In the genomic region with DNA sequence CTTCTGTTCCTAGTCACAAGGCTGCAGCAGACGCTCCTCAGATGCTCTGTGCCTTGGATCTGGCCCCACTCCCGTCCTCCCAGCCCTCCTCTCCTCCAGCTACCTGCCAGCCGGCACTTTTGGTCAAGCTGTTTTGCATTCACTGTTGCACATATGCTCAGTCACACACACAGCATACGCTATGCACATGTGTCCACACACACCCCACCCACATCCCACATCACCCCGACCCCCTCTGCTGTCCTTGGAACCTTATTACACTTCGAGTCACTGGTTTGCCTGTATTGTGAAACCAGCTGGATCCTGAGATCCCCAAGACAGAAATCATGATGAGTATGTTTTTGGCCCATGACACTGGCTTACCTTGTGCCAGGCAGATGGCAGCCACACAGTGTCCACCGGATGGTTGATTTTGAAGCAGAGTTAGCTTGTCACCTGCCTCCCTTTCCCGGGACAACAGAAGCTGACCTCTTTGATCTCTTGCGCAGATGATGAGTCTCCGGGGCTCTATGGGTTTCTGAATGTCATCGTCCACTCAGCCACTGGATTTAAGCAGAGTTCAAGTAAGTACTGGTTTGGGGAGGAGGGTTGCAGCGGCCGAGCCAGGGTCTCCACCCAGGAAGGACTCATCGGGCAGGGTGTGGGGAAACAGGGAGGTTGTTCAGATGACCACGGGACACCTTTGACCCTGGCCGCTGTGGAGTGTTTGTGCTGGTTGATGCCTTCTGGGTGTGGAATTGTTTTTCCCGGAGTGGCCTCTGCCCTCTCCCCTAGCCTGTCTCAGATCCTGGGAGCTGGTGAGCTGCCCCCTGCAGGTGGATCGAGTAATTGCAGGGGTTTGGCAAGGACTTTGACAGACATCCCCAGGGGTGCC, we compare ENCODE assay signal across 1 cellular context.
TF ChIP-seq lines count a peak whose summit lies in the region.

No MANE protein-coding gene starts in this region.

TF ChIP-seq in HepG2, 621 proteins besides CTCF, POLR2A, EP300 and RAD21 (continued from another document and continues in another):
- TF ChIP-seq, protein P1, sequence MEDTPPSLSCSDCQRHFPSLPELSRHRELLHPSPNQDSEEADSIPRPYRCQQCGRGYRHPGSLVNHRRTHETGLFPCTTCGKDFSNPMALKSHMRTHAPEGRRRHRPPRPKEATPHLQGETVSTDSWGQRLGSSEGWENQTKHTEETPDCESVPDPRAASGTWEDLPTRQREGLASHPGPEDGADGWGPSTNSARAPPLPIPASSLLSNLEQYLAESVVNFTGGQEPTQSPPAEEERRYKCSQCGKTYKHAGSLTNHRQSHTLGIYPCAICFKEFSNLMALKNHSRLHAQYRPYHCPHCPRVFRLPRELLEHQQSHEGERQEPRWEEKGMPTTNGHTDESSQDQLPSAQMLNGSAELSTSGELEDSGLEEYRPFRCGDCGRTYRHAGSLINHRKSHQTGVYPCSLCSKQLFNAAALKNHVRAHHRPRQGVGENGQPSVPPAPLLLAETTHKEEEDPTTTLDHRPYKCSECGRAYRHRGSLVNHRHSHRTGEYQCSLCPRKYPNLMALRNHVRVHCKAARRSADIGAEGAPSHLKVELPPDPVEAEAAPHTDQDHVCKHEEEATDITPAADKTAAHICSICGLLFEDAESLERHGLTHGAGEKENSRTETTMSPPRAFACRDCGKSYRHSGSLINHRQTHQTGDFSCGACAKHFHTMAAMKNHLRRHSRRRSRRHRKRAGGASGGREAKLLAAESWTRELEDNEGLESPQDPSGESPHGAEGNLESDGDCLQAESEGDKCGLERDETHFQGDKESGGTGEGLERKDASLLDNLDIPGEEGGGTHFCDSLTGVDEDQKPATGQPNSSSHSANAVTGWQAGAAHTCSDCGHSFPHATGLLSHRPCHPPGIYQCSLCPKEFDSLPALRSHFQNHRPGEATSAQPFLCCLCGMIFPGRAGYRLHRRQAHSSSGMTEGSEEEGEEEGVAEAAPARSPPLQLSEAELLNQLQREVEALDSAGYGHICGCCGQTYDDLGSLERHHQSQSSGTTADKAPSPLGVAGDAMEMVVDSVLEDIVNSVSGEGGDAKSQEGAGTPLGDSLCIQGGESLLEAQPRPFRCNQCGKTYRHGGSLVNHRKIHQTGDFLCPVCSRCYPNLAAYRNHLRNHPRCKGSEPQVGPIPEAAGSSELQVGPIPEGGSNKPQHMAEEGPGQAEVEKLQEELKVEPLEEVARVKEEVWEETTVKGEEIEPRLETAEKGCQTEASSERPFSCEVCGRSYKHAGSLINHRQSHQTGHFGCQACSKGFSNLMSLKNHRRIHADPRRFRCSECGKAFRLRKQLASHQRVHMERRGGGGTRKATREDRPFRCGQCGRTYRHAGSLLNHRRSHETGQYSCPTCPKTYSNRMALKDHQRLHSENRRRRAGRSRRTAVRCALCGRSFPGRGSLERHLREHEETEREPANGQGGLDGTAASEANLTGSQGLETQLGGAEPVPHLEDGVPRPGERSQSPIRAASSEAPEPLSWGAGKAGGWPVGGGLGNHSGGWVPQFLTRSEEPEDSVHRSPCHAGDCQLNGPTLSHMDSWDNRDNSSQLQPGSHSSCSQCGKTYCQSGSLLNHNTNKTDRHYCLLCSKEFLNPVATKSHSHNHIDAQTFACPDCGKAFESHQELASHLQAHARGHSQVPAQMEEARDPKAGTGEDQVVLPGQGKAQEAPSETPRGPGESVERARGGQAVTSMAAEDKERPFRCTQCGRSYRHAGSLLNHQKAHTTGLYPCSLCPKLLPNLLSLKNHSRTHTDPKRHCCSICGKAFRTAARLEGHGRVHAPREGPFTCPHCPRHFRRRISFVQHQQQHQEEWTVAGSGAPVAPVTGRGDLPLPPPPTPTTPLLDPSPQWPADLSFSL (CRISPR knock-in tag; IDR thresholded peaks at IDR 0.05): no peak
- TF ChIP-seq SKI (IDR thresholded peaks at IDR 0.05; ENCODE audit: partially characterized antibody): peak; percentile 26
- TF ChIP-seq ZNF34 (CRISPR knock-in tag; IDR thresholded peaks at IDR 0.05; ENCODE audit: borderline replicate concordance): no peak
- TF ChIP-seq ZNF713 (CRISPR knock-in tag; IDR thresholded peaks at IDR 0.05): no peak
- no peak for TF ChIP-seq JARID2 (CRISPR knock-in tag; IDR thresholded peaks at IDR 0.05; ENCODE audit: insufficient replicate concordance)
- no peak for TF ChIP-seq MTA1 (CRISPR knock-in tag; IDR thresholded peaks at IDR 0.05; ENCODE audit: borderline replicate concordance)
- no peak for TF ChIP-seq PLRG1 (conservative IDR thresholded peaks at IDR 0.05)
- TF ChIP-seq ZNF569 (CRISPR knock-in tag; IDR thresholded peaks at IDR 0.05; ENCODE audit: borderline replicate concordance): no peak
- no peak for TF ChIP-seq ZFP36L2 (CRISPR knock-in tag; IDR thresholded peaks at IDR 0.05)
- no peak for TF ChIP-seq ZNF720 (CRISPR knock-in tag; IDR thresholded peaks at IDR 0.05)
- TF ChIP-seq HMG20A (CRISPR knock-in tag; IDR thresholded peaks at IDR 0.05; ENCODE audit: borderline replicate concordance): no peak
- no peak; the same call in 1 of the 2 replicates for TF ChIP-seq TOPORS (CRISPR knock-in tag; IDR thresholded peaks at IDR 0.05)
- TF ChIP-seq, protein P2, sequence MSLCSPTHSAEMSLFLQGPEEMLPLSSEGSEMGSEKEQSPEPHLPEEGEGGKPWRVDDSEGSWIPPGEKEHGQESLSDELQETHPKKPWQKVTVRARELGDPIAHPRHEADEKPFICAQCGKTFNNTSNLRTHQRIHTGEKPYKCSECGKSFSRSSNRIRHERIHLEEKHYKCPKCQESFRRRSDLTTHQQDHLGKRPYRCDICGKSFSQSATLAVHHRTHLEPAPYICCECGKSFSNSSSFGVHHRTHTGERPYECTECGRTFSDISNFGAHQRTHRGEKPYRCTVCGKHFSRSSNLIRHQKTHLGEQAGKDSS (CRISPR knock-in tag; IDR thresholded peaks at IDR 0.05; ENCODE audit: borderline replicate concordance, low read depth): no peak
- peak; percentile 19; the same call in 1 of the 2 replicates for TF ChIP-seq ZNF143 (CRISPR knock-in tag; IDR thresholded peaks at IDR 0.05)
- TF ChIP-seq, protein P3, sequence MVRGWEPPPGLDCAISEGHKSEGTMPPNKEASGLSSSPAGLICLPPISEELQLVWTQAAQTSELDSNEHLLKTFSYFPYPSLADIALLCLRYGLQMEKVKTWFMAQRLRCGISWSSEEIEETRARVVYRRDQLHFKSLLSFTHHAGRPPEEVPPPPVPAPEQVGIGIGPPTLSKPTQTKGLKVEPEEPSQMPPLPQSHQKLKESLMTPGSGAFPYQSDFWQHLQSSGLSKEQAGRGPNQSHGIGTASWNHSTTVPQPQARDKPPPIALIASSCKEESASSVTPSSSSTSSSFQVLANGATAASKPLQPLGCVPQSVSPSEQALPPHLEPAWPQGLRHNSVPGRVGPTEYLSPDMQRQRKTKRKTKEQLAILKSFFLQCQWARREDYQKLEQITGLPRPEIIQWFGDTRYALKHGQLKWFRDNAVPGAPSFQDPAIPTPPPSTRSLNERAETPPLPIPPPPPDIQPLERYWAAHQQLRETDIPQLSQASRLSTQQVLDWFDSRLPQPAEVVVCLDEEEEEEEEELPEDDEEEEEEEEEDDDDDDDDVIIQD (CRISPR knock-in tag; IDR thresholded peaks at IDR 0.05; ENCODE audit: low read depth): no peak
- TF ChIP-seq, protein P4, sequence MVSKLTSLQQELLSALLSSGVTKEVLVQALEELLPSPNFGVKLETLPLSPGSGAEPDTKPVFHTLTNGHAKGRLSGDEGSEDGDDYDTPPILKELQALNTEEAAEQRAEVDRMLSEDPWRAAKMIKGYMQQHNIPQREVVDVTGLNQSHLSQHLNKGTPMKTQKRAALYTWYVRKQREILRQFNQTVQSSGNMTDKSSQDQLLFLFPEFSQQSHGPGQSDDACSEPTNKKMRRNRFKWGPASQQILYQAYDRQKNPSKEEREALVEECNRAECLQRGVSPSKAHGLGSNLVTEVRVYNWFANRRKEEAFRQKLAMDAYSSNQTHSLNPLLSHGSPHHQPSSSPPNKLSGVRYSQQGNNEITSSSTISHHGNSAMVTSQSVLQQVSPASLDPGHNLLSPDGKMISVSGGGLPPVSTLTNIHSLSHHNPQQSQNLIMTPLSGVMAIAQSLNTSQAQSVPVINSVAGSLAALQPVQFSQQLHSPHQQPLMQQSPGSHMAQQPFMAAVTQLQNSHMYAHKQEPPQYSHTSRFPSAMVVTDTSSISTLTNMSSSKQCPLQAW (CRISPR knock-in tag; IDR thresholded peaks at IDR 0.05): no peak; the same call in 1 of the 2 replicates
- TF ChIP-seq, protein P5, sequence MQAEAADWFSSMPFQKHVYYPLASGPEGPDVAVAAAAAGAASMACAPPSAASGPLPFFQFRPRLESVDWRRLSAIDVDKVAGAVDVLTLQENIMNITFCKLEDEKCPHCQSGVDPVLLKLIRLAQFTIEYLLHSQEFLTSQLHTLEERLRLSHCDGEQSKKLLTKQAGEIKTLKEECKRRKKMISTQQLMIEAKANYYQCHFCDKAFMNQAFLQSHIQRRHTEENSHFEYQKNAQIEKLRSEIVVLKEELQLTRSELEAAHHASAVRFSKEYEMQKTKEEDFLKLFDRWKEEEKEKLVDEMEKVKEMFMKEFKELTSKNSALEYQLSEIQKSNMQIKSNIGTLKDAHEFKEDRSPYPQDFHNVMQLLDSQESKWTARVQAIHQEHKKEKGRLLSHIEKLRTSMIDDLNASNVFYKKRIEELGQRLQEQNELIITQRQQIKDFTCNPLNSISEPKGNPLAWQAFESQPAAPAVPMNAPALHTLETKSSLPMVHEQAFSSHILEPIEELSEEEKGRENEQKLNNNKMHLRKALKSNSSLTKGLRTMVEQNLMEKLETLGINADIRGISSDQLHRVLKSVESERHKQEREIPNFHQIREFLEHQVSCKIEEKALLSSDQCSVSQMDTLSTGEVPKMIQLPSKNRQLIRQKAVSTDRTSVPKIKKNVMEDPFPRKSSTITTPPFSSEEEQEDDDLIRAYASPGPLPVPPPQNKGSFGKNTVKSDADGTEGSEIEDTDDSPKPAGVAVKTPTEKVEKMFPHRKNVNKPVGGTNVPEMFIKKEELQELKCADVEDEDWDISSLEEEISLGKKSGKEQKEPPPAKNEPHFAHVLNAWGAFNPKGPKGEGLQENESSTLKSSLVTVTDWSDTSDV (CRISPR knock-in tag; IDR thresholded peaks at IDR 0.05): no peak
- no peak for TF ChIP-seq ATM (IDR thresholded peaks at IDR 0.05; ENCODE audit: borderline replicate concordance)
- TF ChIP-seq ZNF44 (CRISPR knock-in tag; IDR thresholded peaks at IDR 0.05): no peak
- TF ChIP-seq ZNF75D (CRISPR knock-in tag; IDR thresholded peaks at IDR 0.05; ENCODE audit: borderline replicate concordance): no peak
- TF ChIP-seq ZNF605 (CRISPR knock-in tag; IDR thresholded peaks at IDR 0.05): peak; percentile 80
- 0 out of 2 replicates have a peak, but pooled peaks have one; percentile 33 for TF ChIP-seq HNRNPL (IDR thresholded peaks at IDR 0.05; ENCODE audit: low read depth, low read length)
- TF ChIP-seq ZNF496 (CRISPR knock-in tag; IDR thresholded peaks at IDR 0.05; ENCODE audit: insufficient replicate concordance): no peak
- TF ChIP-seq, protein P6, sequence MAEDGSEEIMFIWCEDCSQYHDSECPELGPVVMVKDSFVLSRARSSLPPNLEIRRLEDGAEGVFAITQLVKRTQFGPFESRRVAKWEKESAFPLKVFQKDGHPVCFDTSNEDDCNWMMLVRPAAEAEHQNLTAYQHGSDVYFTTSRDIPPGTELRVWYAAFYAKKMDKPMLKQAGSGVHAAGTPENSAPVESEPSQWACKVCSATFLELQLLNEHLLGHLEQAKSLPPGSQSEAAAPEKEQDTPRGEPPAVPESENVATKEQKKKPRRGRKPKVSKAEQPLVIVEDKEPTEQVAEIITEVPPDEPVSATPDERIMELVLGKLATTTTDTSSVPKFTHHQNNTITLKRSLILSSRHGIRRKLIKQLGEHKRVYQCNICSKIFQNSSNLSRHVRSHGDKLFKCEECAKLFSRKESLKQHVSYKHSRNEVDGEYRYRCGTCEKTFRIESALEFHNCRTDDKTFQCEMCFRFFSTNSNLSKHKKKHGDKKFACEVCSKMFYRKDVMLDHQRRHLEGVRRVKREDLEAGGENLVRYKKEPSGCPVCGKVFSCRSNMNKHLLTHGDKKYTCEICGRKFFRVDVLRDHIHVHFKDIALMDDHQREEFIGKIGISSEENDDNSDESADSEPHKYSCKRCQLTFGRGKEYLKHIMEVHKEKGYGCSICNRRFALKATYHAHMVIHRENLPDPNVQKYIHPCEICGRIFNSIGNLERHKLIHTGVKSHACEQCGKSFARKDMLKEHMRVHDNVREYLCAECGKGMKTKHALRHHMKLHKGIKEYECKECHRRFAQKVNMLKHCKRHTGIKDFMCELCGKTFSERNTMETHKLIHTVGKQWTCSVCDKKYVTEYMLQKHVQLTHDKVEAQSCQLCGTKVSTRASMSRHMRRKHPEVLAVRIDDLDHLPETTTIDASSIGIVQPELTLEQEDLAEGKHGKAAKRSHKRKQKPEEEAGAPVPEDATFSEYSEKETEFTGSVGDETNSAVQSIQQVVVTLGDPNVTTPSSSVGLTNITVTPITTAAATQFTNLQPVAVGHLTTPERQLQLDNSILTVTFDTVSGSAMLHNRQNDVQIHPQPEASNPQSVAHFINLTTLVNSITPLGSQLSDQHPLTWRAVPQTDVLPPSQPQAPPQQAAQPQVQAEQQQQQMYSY (CRISPR knock-in tag; IDR thresholded peaks at IDR 0.05): no peak
- no peak for TF ChIP-seq ZKSCAN5 (CRISPR knock-in tag; IDR thresholded peaks at IDR 0.05)
- no peak for TF ChIP-seq RFXAP (CRISPR knock-in tag; IDR thresholded peaks at IDR 0.05; ENCODE audit: borderline replicate concordance)
- TF ChIP-seq, protein P7, sequence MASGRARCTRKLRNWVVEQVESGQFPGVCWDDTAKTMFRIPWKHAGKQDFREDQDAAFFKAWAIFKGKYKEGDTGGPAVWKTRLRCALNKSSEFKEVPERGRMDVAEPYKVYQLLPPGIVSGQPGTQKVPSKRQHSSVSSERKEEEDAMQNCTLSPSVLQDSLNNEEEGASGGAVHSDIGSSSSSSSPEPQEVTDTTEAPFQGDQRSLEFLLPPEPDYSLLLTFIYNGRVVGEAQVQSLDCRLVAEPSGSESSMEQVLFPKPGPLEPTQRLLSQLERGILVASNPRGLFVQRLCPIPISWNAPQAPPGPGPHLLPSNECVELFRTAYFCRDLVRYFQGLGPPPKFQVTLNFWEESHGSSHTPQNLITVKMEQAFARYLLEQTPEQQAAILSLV (CRISPR knock-in tag; IDR thresholded peaks at IDR 0.05; ENCODE audit: borderline replicate concordance): no peak
- TF ChIP-seq ERF (CRISPR knock-in tag; IDR thresholded peaks at IDR 0.05): 0 out of 2 replicates have a peak, but pooled peaks have one; percentile 18
- TF ChIP-seq, protein P8, sequence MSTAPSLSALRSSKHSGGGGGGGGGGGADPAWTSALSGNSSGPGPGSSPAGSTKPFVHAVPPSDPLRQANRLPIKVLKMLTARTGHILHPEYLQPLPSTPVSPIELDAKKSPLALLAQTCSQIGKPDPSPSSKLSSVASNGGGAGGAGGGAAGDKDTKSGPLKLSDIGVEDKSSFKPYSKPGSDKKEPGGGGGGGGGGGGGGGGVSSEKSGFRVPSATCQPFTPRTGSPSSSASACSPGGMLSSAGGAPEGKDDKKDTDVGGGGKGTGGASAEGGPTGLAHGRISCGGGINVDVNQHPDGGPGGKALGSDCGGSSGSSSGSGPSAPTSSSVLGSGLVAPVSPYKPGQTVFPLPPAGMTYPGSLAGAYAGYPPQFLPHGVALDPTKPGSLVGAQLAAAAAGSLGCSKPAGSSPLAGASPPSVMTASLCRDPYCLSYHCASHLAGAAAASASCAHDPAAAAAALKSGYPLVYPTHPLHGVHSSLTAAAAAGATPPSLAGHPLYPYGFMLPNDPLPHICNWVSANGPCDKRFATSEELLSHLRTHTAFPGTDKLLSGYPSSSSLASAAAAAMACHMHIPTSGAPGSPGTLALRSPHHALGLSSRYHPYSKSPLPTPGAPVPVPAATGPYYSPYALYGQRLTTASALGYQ (CRISPR knock-in tag; IDR thresholded peaks at IDR 0.05): no peak
- no peak for TF ChIP-seq ZNF7 (CRISPR knock-in tag; IDR thresholded peaks at IDR 0.05)
- no peak for TF ChIP-seq DMAP1 (CRISPR knock-in tag; IDR thresholded peaks at IDR 0.05)
- TF ChIP-seq ZNF703 (CRISPR knock-in tag; IDR thresholded peaks at IDR 0.05; ENCODE audit: borderline replicate concordance): no peak
- TF ChIP-seq ZNF746 (CRISPR knock-in tag; IDR thresholded peaks at IDR 0.05): no peak; the same call in 1 of the 2 replicates
- TF ChIP-seq ZNF792 (CRISPR knock-in tag; IDR thresholded peaks at IDR 0.05): no peak
- TF ChIP-seq SMC3 (IDR thresholded peaks at IDR 0.05; ENCODE audit: low read length): peak; percentile 50
- TF ChIP-seq FOXM1 (CRISPR knock-in tag; IDR thresholded peaks at IDR 0.05): no peak
